ENCODE assay signal across 11 cellular contexts in genomic region chr7:138194567-138194966, GRCh38.
DNase-seq lines count a peak whose midpoint lies in the region; ATAC-seq, FAIRE-seq and TF ChIP-seq lines count a peak whose summit lies in the region.
"Had no signal": no experiment of that assay in that cellular context is flagged by ENCODE, and none has a peak within 500 bp of the region (broad histone marks: within the 10 kb centered on the region; RNA-seq: fewer than 3 reads in every experiment).

No MANE protein-coding gene starts in this region.

- H3K4me2 ChIP-seq in H1 (ENCODE audit: insufficient read depth in 1 of 2, low read depth in 2 of 2, low read length in 2 of 2) (no peak overlapping the region), mesendoderm (ENCODE audit: low read length) (no peak overlapping the region)

- H3K4ac ChIP-seq in H1 (replicated peaks; ENCODE audit: insufficient read length, low read depth, low read length) (no peak overlapping the region), mesendoderm (ENCODE audit: low read depth, low read length) (no peak overlapping the region)

- TF ChIP-seq POLR2A in H1 (IDR thresholded peaks at IDR 0.05; ENCODE audit: control extremely low read depth in 1 of 2, low read depth in 2 of 2, low read length in 2 of 2): no peak

- no peak for TF ChIP-seq EP300 in H1 (IDR thresholded peaks at IDR 0.05; ENCODE audit: borderline replicate concordance in 1 of 2, low read depth in 2 of 2, low read length in 2 of 2)

- POLR2A ChIA-PET in H1 (lab: Charles Lee; ENCODE audit: partially characterized antibody): no interaction called here

- H3K23ac ChIP-seq in H1 (ENCODE audit: insufficient read length): no peak overlapping the region
- no peak overlapping the region for H3K23ac ChIP-seq in mesendoderm (ENCODE audit: low read length)

- peak; percentile 20 for ATAC-seq in upper lobe of right lung
- no peak for ATAC-seq in HG03108 (IDR thresholded peaks at IDR 0.05; ENCODE audit: unreplicated experiment)
- ATAC-seq: HCT116 had no signal

- no peak overlapping the region for H4K8ac ChIP-seq in H1 (ENCODE audit: extremely low read depth, insufficient read depth, low read length)
- H4K8ac ChIP-seq in mesendoderm (ENCODE audit: low read depth, low read length): no peak overlapping the region

- no peak overlapping the region for H3K4me3 ChIP-seq in H1 (ENCODE audit: extremely low read depth in 1 of 4, insufficient read depth in 2 of 4, low read depth in 3 of 4, low read length in 4 of 4)
- no peak overlapping the region for H3K4me3 ChIP-seq in mesendoderm (ENCODE audit: low read length)
- H3K4me3 ChIP-seq in upper lobe of right lung: no peak overlapping the region

- H4K5ac ChIP-seq in H1 (ENCODE audit: insufficient read length, low read depth, low read length) (no peak overlapping the region), mesendoderm (ENCODE audit: low read length) (no peak overlapping the region)

- no peak for FAIRE-seq in H1 (lab: Jason Lieb, UNC)
- FAIRE-seq: H54 had no signal

- no peaks in the 10 kb centered on the region for H3K79me2 ChIP-seq in H1 (ENCODE audit: control insufficient read depth in 1 of 2, insufficient read depth in 2 of 2, low read length in 2 of 2)
- H3K79me2 ChIP-seq in mesendoderm (ENCODE audit: control insufficient read depth, insufficient read depth, low read length): no peaks in the 10 kb centered on the region

- H4K91ac ChIP-seq in H1 (replicated peaks; ENCODE audit: insufficient read length, low read length): no peak overlapping the region

- H2BK20ac ChIP-seq in H1 (ENCODE audit: low read length): peak overlapping the region; percentile 93

- no peak overlapping the region for H2BK120ac ChIP-seq in H1 (replicated peaks; ENCODE audit: low read depth, low read length)
- H2BK120ac ChIP-seq in mesendoderm (ENCODE audit: low read depth, low read length): no peak overlapping the region

- no peak overlapping the region for H3K56ac ChIP-seq in H1 (replicated peaks; ENCODE audit: insufficient read length, low read depth, low read length)
- H3K56ac ChIP-seq in mesendoderm (ENCODE audit: low read length): no peak overlapping the region

- H4K20me1 ChIP-seq in H1 (replicated peaks in 1 of 2; ENCODE audit: control insufficient read depth in 1 of 2, insufficient read depth in 2 of 2, low read length in 2 of 2): no peaks in the 10 kb centered on the region

- no peak overlapping the region for H3K14ac ChIP-seq in H1 (ENCODE audit: insufficient read length)

- H2BK15ac ChIP-seq in H1 (ENCODE audit: low read length) (peak overlapping the region; percentile 19; the same call in 1 of the 2 replicates), mesendoderm (replicated peaks; ENCODE audit: low read depth) (peak overlapping the region; percentile 74)

- H3K27ac ChIP-seq in C4-2B (peak overlapping the region; percentile 53), H1 (ENCODE audit: low read depth, low read length) (no peak overlapping the region), mesendoderm (ENCODE audit: low read depth, low read length) (no peak overlapping the region), upper lobe of right lung (no peak overlapping the region)
- H3K27ac ChIP-seq: HL-60 had no signal

- H3K4me1 ChIP-seq in H1 (replicated peaks in 1 of 4; ENCODE audit: control insufficient read depth in 3 of 4, insufficient read depth in 4 of 4, low read length in 3 of 4) (no peaks in the 10 kb centered on the region; a peak in 1 of 7 replicates), mesendoderm (ENCODE audit: control insufficient read depth, low read depth, low read length) (no peaks in the 10 kb centered on the region), upper lobe of right lung (peaks cover 14% of the 10 kb centered on the region)

- CTCF ChIA-PET in H1 (lab: Charles Lee; ENCODE audit: partially characterized antibody): no interaction called here

- TF ChIP-seq CTCF in C4-2B (conservative IDR thresholded peaks at IDR 0.05): no peak
- no peak for TF ChIP-seq CTCF in H1 (IDR thresholded peaks at IDR 0.05; ENCODE audit: control extremely low read depth in 1 of 3, insufficient read depth in 1 of 3, low read depth in 1 of 3, low read length in 3 of 3)
- no peak for TF ChIP-seq CTCF in upper lobe of right lung (IDR thresholded peaks at IDR 0.05)

- no peaks in the 10 kb centered on the region for H3K36me3 ChIP-seq in H1 (ENCODE audit: control insufficient read depth in 2 of 4, insufficient read depth in 4 of 4, low read length in 3 of 4)
- no peaks in the 10 kb centered on the region for H3K36me3 ChIP-seq in mesendoderm (ENCODE audit: control insufficient read depth, insufficient read depth, low read length)
- no peaks in the 10 kb centered on the region for H3K36me3 ChIP-seq in upper lobe of right lung

- H2AFZ ChIP-seq in H1 (ENCODE audit: low read length): no peak overlapping the region

- H3K27me3 ChIP-seq in H1 (replicated peaks in 1 of 4; ENCODE audit: control insufficient read depth in 3 of 4, extremely low read depth in 1 of 4, insufficient read depth in 3 of 4, low read length in 3 of 4) (no peaks in the 10 kb centered on the region), mesendoderm (ENCODE audit: insufficient read depth, low read length, poor library complexity) (no peaks in the 10 kb centered on the region), upper lobe of right lung (no peaks in the 10 kb centered on the region)

- H3K79me1 ChIP-seq in H1 (ENCODE audit: low read depth, low read length) (no peaks in the 10 kb centered on the region), mesendoderm (ENCODE audit: low read length) (no peaks in the 10 kb centered on the region)

- DNase-seq in H1 (ENCODE audit: low read depth in 1 of 2, low spot score in 2 of 2): no peak
- DNase-seq in mesendoderm: no peak
- DNase-seq in upper lobe of right lung: no peak
- no peak for DNase-seq in NCI-H748 treated with DMSO at 0.1 percent for 48 hours (lab: John Stamatoyannopoulos, UW)
- DNase-seq in CD1c-positive myeloid dendritic cell (ENCODE audit: extremely low spot score): no peak
- DNase-seq: CD4-positive, CD25-positive, alpha-beta regulatory T cell had no signal

- no peak overlapping the region for H2AK5ac ChIP-seq in H1 (ENCODE audit: low read depth, low read length)
- no peak overlapping the region for H2AK5ac ChIP-seq in mesendoderm (ENCODE audit: low read length)

- no peaks in the 10 kb centered on the region for H3K23me2 ChIP-seq in H1 (ENCODE audit: low read depth, low read length)

- WGBS in H1 (ENCODE audit: extremely low coverage in 1 of 2, insufficient coverage in 1 of 2, insufficient read length in 1 of 2, insufficient replicate concordance in 2 of 2, low coverage in 1 of 2, low lambda C conversion rate in 2 of 2, missing lambda C conversion rate in 1 of 2), 2 experiments: 89% methylated on average over 8 of the region's 8 CpGs; no CpG with 5 or more reads in 1 of the 2 experiments
- no CpG with 5 or more reads among the region's 8 CpGs for WGBS in mesendoderm (ENCODE audit: extremely low coverage, insufficient coverage, low lambda C conversion rate)

- intact Hi-C loops in upper lobe of right lung (cut with DNase I): no loop called here

- TF ChIP-seq RAD21 in H1 (IDR thresholded peaks at IDR 0.05 in 1 of 2, conservative IDR thresholded peaks at IDR 0.05 in 1 of 2; ENCODE audit: low read depth in 2 of 2, low read length in 2 of 2): no peak

- H2BK5ac ChIP-seq in H1 (ENCODE audit: low read depth, low read length) (peak overlapping the region; percentile 35; the same call in 1 of the 2 replicates), mesendoderm (ENCODE audit: low read length) (no peak overlapping the region)

- H2BK12ac ChIP-seq in H1 (ENCODE audit: low read depth, low read length): peak overlapping the region; percentile 70; the same call in 1 of the 2 replicates

- H3K18ac ChIP-seq in H1 (ENCODE audit: extremely low read depth, low read length) (no peak overlapping the region; the same call in 1 of the 2 replicates), mesendoderm (ENCODE audit: low read length) (no peak overlapping the region)

- no peak overlapping the region for H3K9ac ChIP-seq in H1 (replicated peaks in 1 of 4; ENCODE audit: extremely low read depth in 1 of 4, low read depth in 3 of 4, low read length in 3 of 4)
- no peak overlapping the region for H3K9ac ChIP-seq in mesendoderm (ENCODE audit: low read length)

- H3K9me3 ChIP-seq in H1 (ENCODE audit: insufficient read depth in 2 of 2, low read depth in 1 of 2, low read length in 1 of 2): no peaks in the 10 kb centered on the region
- no peaks in the 10 kb centered on the region for H3K9me3 ChIP-seq in upper lobe of right lung

TF ChIP-seq in H1, 55 proteins besides CTCF, POLR2A, EP300 and RAD21 (continues in another document):
- TF ChIP-seq CHD2 (IDR thresholded peaks at IDR 0.05; ENCODE audit: low read length) (no peak), KDM4A (IDR thresholded peaks at IDR 0.05; ENCODE audit: low read depth, low read length, severe bottlenecking) (no peak), SAP30 (IDR thresholded peaks at IDR 0.05; ENCODE audit: insufficient read depth, insufficient replicate concordance, low read length) (no peak), BCL11A (IDR thresholded peaks at IDR 0.05; ENCODE audit: low read depth in 2 of 2, low read length in 2 of 2) (no peak), BRCA1 (IDR thresholded peaks at IDR 0.05; ENCODE audit: low read depth, low read length) (no peak), SP2 (IDR thresholded peaks at IDR 0.05; ENCODE audit: low read length) (no peak), EGR1 (IDR thresholded peaks at IDR 0.05; ENCODE audit: borderline replicate concordance, low read depth, low read length) (no peak), PHF8 (conservative IDR thresholded peaks at IDR 0.05; ENCODE audit: low read depth, low read length) (no peak), HDAC2 (IDR thresholded peaks at IDR 0.05; ENCODE audit: borderline replicate concordance in 1 of 2, low read depth in 2 of 2, low read length in 2 of 2) (no peak), SIN3A (conservative IDR thresholded peaks at IDR 0.05 in 1 of 2, IDR thresholded peaks at IDR 0.05 in 1 of 2; ENCODE audit: low read depth in 1 of 2, low read length in 2 of 2) (no peak), GABPA (IDR thresholded peaks at IDR 0.05; ENCODE audit: borderline replicate concordance, insufficient read depth, low read length) (no peak), TAF1 (IDR thresholded peaks at IDR 0.05; ENCODE audit: low read depth, low read length) (no peak), CREB1 (IDR thresholded peaks at IDR 0.05) (no peak), JUND (IDR thresholded peaks at IDR 0.05; ENCODE audit: low read length) (no peak), EZH2 (IDR thresholded peaks at IDR 0.05; ENCODE audit: low read depth, low read length, severe bottlenecking) (no peak), RXRA (IDR thresholded peaks at IDR 0.05; ENCODE audit: insufficient read depth, low read depth, low read length) (no peak), ZNF274 (IDR thresholded peaks at IDR 0.05; ENCODE audit: borderline replicate concordance, extremely low read depth, low read length) (no peak)
